In genomic region chr22:46089426-46090041, GRCh38 we compare ENCODE assay signal across 12 cellular contexts.
DNase-seq lines count a peak whose midpoint lies in the region; FAIRE-seq and TF ChIP-seq lines count a peak whose summit lies in the region.
"Had no signal": no experiment of that assay in that cellular context is flagged by ENCODE, and none has a peak within 500 bp of the region (broad histone marks: within the 10 kb centered on the region; RNA-seq: fewer than 3 reads in every experiment).

No MANE protein-coding gene starts in this region.

- no peak overlapping the region for H3K4me3 Mint-ChIP-seq in CD8-positive, alpha-beta memory T cell
- H3K4me3 Mint-ChIP-seq: activated T-helper 1 cell treated with anti-CD3 and anti-CD28 coated beads, Interleukin-12 subunit alpha, Interleukin-12 subunit beta, Interleukin-2, Interleukin-4 antibody, amounts not matched to agents 30 ng/mL and 10 ng/mL and 1 ng/mL, durations not matched to agents 14 hours and 24 hours and 36 hours; nephron progenitor cell had no signal

- H3K36me3 ChIP-seq in BE2C (peaks cover 95% of the 10 kb centered on the region), mammary epithelial cell (ENCODE audit: insufficient read depth, low read length) (peaks cover 21% of the 10 kb centered on the region), keratinocyte (ENCODE audit: control insufficient read depth in 2 of 2, extremely low read depth in 1 of 2, insufficient read depth in 2 of 2, low read length in 2 of 2) (peaks cover 18 to 76% of the 10 kb centered on the region in 2 experiments), sigmoid colon (peaks cover 0 to 17% (median 5%) of the 10 kb centered on the region in 4 donors)
- no peaks in the 10 kb centered on the region for H3K36me3 ChIP-seq in CD8-positive, alpha-beta memory T cell (ENCODE audit: insufficient read depth, low read length)

- no peaks in the 10 kb centered on the region for H3K9me3 Mint-ChIP-seq in CD8-positive, alpha-beta memory T cell
- H3K9me3 Mint-ChIP-seq: activated T-helper 1 cell treated with anti-CD3 and anti-CD28 coated beads, Interleukin-12 subunit alpha, Interleukin-12 subunit beta, Interleukin-2, Interleukin-4 antibody, amounts not matched to agents 30 ng/mL and 10 ng/mL and 1 ng/mL, durations not matched to agents 14 hours and 24 hours and 36 hours; nephron progenitor cell had no signal

- H3K27me3 Mint-ChIP-seq in CD8-positive, alpha-beta memory T cell = no peaks in the 10 kb centered on the region

- peaks cover 0 to 11% (median 0%) of the 10 kb centered on the region in 3 donors for H3K36me3 Mint-ChIP-seq in CD8-positive, alpha-beta memory T cell

- 14% methylated on average over 15 of the region's 24 CpGs for WGBS in mammary epithelial cell (ENCODE audit: low coverage, missing lambda C conversion rate)
- 84 to 89% methylated on average over 24 of the region's 24 CpGs for WGBS in sigmoid colon, 2 donors

- no peak for TF ChIP-seq POLR2A in sigmoid colon (IDR thresholded peaks at IDR 0.05)

- DNase-seq in BE2C (peak; percentile 40), mammary epithelial cell (peak; percentile 23), keratinocyte (ENCODE audit: low read depth, low spot score) (no peak), sigmoid colon (peak; percentile 68), SHP77 treated with DMSO at 0.1 percent for 48 hours (lab: John Stamatoyannopoulos, UW) (no peak), putamen (ENCODE audit: low spot score) (no peak)
- no peak for DNase-seq in CD8-positive, alpha-beta memory T cell
- no peak for DNase-seq in stimulated activated CD4-positive, alpha-beta T cell treated with anti-CD3 and anti-CD28 coated beads, Interleukin-2, amount 100 ng/mL, for 24 hours
- DNase-seq: activated CD4-positive, CD25-positive, alpha-beta regulatory T cell had no signal

- CTCF ChIA-PET in mammary epithelial cell (lab: Charles Lee; ENCODE audit: low non-redundant PET) = no interaction called here
- CTCF ChIA-PET in CD8-positive, alpha-beta memory T cell (lab: Charles Lee) = interaction anchor here (1.0 kb wide), 1 partner anchor 84 kb away, joined by 3 read pairs; no protein-coding TSS in a partner anchor

- POLR2A ChIA-PET in CD8-positive, alpha-beta memory T cell (lab: Charles Lee) = no interaction called here

- peak overlapping the region; percentile 79 for H3K27ac ChIP-seq in mammary epithelial cell (ENCODE audit: insufficient read depth, low read depth, low read length)
- H3K27ac ChIP-seq in keratinocyte (ENCODE audit: control insufficient read depth, insufficient read depth, low read length) = peak overlapping the region; percentile 80
- H3K27ac ChIP-seq in sigmoid colon = peak overlapping the region; percentile 96 to 99 (median 98)
- no peak overlapping the region for H3K27ac ChIP-seq in CD8-positive, alpha-beta memory T cell (ENCODE audit: low read depth, low read length)

- peaks cover 4% of the 10 kb centered on the region for H3K9me1 ChIP-seq in keratinocyte (ENCODE audit: control insufficient read depth, extremely low read depth, insufficient read depth, low read length)

- H3K4me3 ChIP-seq in BE2C (ENCODE audit: low read depth, low read length) (peak overlapping the region; percentile 2; the same call in 1 of the 2 replicates), mammary epithelial cell (replicated peaks in 1 of 3; ENCODE audit: insufficient read depth in 1 of 3, low read depth in 2 of 3, low read length in 3 of 3) (peak overlapping the region in 1 of 3 experiments; percentile 95), keratinocyte (ENCODE audit: control insufficient read depth in 2 of 3, extremely low read depth in 1 of 3, insufficient read depth in 2 of 3, low read depth in 1 of 3, low read length in 3 of 3) (peak overlapping the region; percentile 51 to 96 (median 95)), sigmoid colon (peak overlapping the region in 3 of 4 donors; percentile 20 to 33 (median 32))
- H3K4me3 ChIP-seq in CD8-positive, alpha-beta memory T cell (ENCODE audit: low read length) = no peak overlapping the region
- H3K4me3 ChIP-seq: BLaER1 treated with 17β-estradiol and CSF1 and Interleukin-3, amounts not matched to agents 10 nM and 100 nM had no signal

- H3K4me1 ChIP-seq in BE2C (peaks cover 83% of the 10 kb centered on the region), mammary epithelial cell (ENCODE audit: insufficient read depth, low read length) (peaks cover 92% of the 10 kb centered on the region), keratinocyte (ENCODE audit: control insufficient read depth, extremely low read depth, insufficient read depth, low read length) (peaks cover 73% of the 10 kb centered on the region), sigmoid colon (peaks cover 0 to 100% (median 100%) of the 10 kb centered on the region in 4 donors)
- H3K4me1 ChIP-seq in CD8-positive, alpha-beta memory T cell (ENCODE audit: insufficient read depth, low read length) = no peaks in the 10 kb centered on the region

- no TSS peak for BruUV-seq in mammary epithelial cell (replicated peaks; lab: Mats Ljungman, UMichigan)

- no peak overlapping the region for H3K27ac Mint-ChIP-seq in CD8-positive, alpha-beta memory T cell
- H3K27ac Mint-ChIP-seq: activated T-helper 1 cell treated with anti-CD3 and anti-CD28 coated beads, Interleukin-12 subunit alpha, Interleukin-12 subunit beta, Interleukin-2, Interleukin-4 antibody, amounts not matched to agents 30 ng/mL and 10 ng/mL and 1 ng/mL, durations not matched to agents 14 hours and 24 hours and 36 hours; nephron progenitor cell had no signal

- no peak for TF ChIP-seq CTCF in BE2C (IDR thresholded peaks at IDR 0.05; ENCODE audit: low read depth, low read length)
- no peak for TF ChIP-seq CTCF in mammary epithelial cell (conservative IDR thresholded peaks at IDR 0.05 in 1 of 2, IDR thresholded peaks at IDR 0.05 in 1 of 2; ENCODE audit: extremely low read depth in 1 of 2, insufficient read depth in 1 of 2, low read depth in 1 of 2, low read length in 2 of 2)
- TF ChIP-seq CTCF in keratinocyte (optimal IDR thresholded peaks at IDR 0.05 in 1 of 3, IDR thresholded peaks at IDR 0.05 in 1 of 3, conservative IDR thresholded peaks at IDR 0.05 in 1 of 3; ENCODE audit: extremely low read depth in 1 of 3, insufficient read depth in 2 of 3, low read length in 3 of 3) = no peak
- TF ChIP-seq CTCF in sigmoid colon (IDR thresholded peaks at IDR 0.05) = no peak

- H2AFZ ChIP-seq in mammary epithelial cell (ENCODE audit: low read depth, low read length) = no peak overlapping the region
- H2AFZ ChIP-seq in keratinocyte (ENCODE audit: control insufficient read depth, low read length) = no peak overlapping the region

- H3K4me1 Mint-ChIP-seq in CD8-positive, alpha-beta memory T cell = peaks cover 0 to 5% (median 0%) of the 10 kb centered on the region in 3 donors

- H3K27me3 ChIP-seq in BE2C (no peaks in the 10 kb centered on the region), mammary epithelial cell (ENCODE audit: insufficient read depth, low read length) (no peaks in the 10 kb centered on the region), keratinocyte (ENCODE audit: control insufficient read depth, extremely low read depth, insufficient read depth, low read length) (no peaks in the 10 kb centered on the region), sigmoid colon (no peaks in the 10 kb centered on the region)
- no peaks in the 10 kb centered on the region for H3K27me3 ChIP-seq in CD8-positive, alpha-beta memory T cell (ENCODE audit: insufficient read depth, low read length, poor library complexity, severe bottlenecking)
- H3K27me3 ChIP-seq: BLaER1 treated with 17β-estradiol and CSF1 and Interleukin-3, amounts not matched to agents 10 nM and 100 nM had no signal

- no peak for FAIRE-seq in keratinocyte (lab: Jason Lieb, UNC)

- dilution Hi-C loops in mammary epithelial cell (cut with HindIII; ENCODE audit: low sequenced_read_pairs) = no loop called here
- dilution Hi-C loops in keratinocyte (cut with MboI; ENCODE audit: extremely low pct_ligation_motif_present, low sequenced_read_pairs) = no loop called here

- in situ Hi-C loops in mammary epithelial cell (cut with MboI; ENCODE audit: low sequenced_read_pairs in 2 of 2) = no loop called here

- intact Hi-C loops in mammary epithelial cell (cut with micrococcal nuclease) = loop anchor here (1.0 to 2.0 kb wide), 2 partner anchors 13 to 27 kb away; no protein-coding TSS in a partner anchor
- intact Hi-C loops in sigmoid colon (cut with DNase I) = loop anchor here (2.0 to 5.0 kb wide), 3 partner anchors 15 to 77 kb away; no protein-coding TSS in a partner anchor

- peak overlapping the region; percentile 97 for H3K4me2 ChIP-seq in mammary epithelial cell (ENCODE audit: insufficient read depth, low read depth, low read length)
- peak overlapping the region; percentile 81 for H3K4me2 ChIP-seq in keratinocyte (ENCODE audit: control insufficient read depth, extremely low read depth, insufficient read depth, low read depth, low read length)

- H3K9me3 ChIP-seq in BE2C (no peaks in the 10 kb centered on the region), mammary epithelial cell (replicated peaks; ENCODE audit: insufficient read depth, low read length) (no peaks in the 10 kb centered on the region), keratinocyte (ENCODE audit: control insufficient read depth, low read depth, low read length) (no peaks in the 10 kb centered on the region), sigmoid colon (no peaks in the 10 kb centered on the region)
- no peaks in the 10 kb centered on the region for H3K9me3 ChIP-seq in CD8-positive, alpha-beta memory T cell (ENCODE audit: low read length)
- H3K9me3 ChIP-seq: BLaER1 treated with 17β-estradiol and CSF1 and Interleukin-3, amounts not matched to agents 10 nM and 100 nM had no signal

- TF ChIP-seq EP300 in sigmoid colon (IDR thresholded peaks at IDR 0.05) = no peak

- peaks cover 3% of the 10 kb centered on the region for H4K20me1 ChIP-seq in mammary epithelial cell (ENCODE audit: insufficient read depth, low read length)
- peaks cover 59% of the 10 kb centered on the region for H4K20me1 ChIP-seq in keratinocyte (ENCODE audit: control insufficient read depth, extremely low read depth, insufficient read depth, low read length)

- H3K9ac ChIP-seq in mammary epithelial cell (ENCODE audit: insufficient read depth, low read length) (peak overlapping the region; percentile 77), keratinocyte (ENCODE audit: control insufficient read depth, extremely low read depth, insufficient read depth, low read length) (peak overlapping the region; percentile 99)

- H3K79me2 ChIP-seq in mammary epithelial cell (ENCODE audit: insufficient read depth, low read length) = peaks cover 100% of the 10 kb centered on the region
- peaks cover 100% of the 10 kb centered on the region for H3K79me2 ChIP-seq in keratinocyte (ENCODE audit: control insufficient read depth, insufficient read depth, low read length)

Comparison
In these comparisons a context has a peak if more than half of its experiments do, and no peak if none do; other contexts are left out.
1. DNase-seq: peak in BE2C (single experiment), mammary epithelial cell (single experiment) and sigmoid colon (single experiment); none in keratinocyte (single experiment), SHP77 treated with DMSO at 0.1 percent for 48 hours (single experiment), putamen (single experiment), CD8-positive, alpha-beta memory T cell (0 of 5) and stimulated activated CD4-positive, alpha-beta T cell treated with anti-CD3 and anti-CD28 coated beads, Interleukin-2, amount 100 ng/mL, for 24 hours (0 of 2).